9 cellular contexts compared by ENCODE assay signal in the genomic region with DNA sequence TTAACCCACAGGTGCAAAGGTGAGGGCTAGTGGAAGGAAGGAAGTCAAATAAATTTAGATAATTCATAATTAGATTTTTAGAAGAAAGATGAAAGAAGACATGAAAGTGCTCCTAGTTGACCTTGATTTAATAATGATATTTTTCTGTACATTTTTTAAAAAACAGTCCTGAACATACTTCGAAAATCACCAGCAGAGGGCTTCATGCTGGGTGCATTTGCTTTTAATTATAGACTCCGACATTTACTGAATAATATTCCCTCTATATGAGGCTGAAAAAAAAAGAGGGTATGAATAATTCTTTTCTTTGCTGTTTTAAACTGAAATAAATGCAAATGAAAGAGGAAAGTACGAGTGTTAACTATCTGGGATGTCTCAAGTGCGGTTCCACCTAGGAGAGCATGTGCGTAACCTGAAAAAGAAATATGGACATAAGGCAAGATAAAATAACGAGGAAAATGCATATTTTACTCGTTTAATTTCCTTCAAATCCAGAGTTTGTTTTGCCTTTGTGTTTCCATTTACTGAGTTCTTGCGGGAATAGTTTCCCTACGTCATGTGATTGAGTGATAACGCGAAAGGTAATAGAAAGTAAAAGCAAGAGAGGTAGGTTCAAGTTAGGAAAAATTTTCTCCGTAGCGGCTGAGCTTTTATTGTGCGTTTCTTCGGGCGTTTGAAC. TPM values are rescaled to one million over a fixed set of nuclear protein-coding genes. Genes with fewer than 3 reads are reported as not detected.
DNase-seq lines count a peak whose midpoint lies in the region; ATAC-seq and TF ChIP-seq lines count a peak whose summit lies in the region.
"Had no signal": no experiment of that assay in that cellular context is flagged by ENCODE, and none has a peak within 500 bp of the region (broad histone marks: within the 10 kb centered on the region; RNA-seq: fewer than 3 reads in every experiment).

No MANE protein-coding gene starts in this region.

- peaks cover 21% of the 10 kb centered on the region for H3K4me1 Mint-ChIP-seq in activated naive CD8-positive, alpha-beta T cell (ENCODE audit: low read depth)

- H3K9me3 Mint-ChIP-seq in activated naive CD8-positive, alpha-beta T cell (ENCODE audit: low read depth), result no peaks in the 10 kb centered on the region

- H3K27me3 ChIP-seq in left lung, result peaks cover 40 to 78% of the 10 kb centered on the region in 2 donors

- intact Hi-C loops in left lung (cut with DNase I), result loop anchor here in 1 of 2 donors (10.0 kb wide), 1 partner anchor 1209 kb away; no protein-coding TSS in a partner anchor

- peak; percentile 25 for ATAC-seq in GM19463 (IDR thresholded peaks at IDR 0.05; ENCODE audit: unreplicated experiment)
- peak; percentile 34 for ATAC-seq in HG03565 (IDR thresholded peaks at IDR 0.05; ENCODE audit: unreplicated experiment)
- peak; percentile 71 for ATAC-seq in left lung

- peak overlapping the region; percentile 90 for H3K4me3 Mint-ChIP-seq in activated naive CD8-positive, alpha-beta T cell

- H3K4me3 ChIP-seq in left lung, result peak overlapping the region; percentile 25 to 40

- H3K27me3 Mint-ChIP-seq in activated naive CD8-positive, alpha-beta T cell, result peaks cover 33% of the 10 kb centered on the region

- H3K9ac ChIP-seq in ES-I3 (ENCODE audit: low read depth, low read length), result peak overlapping the region; percentile 50; the same call in 1 of the 2 replicates

- H3K9me3 ChIP-seq in ES-I3 (ENCODE audit: control insufficient read depth, insufficient read depth, low read length) (no peaks in the 10 kb centered on the region), left lung (no peaks in the 10 kb centered on the region)

- H3K36me3 ChIP-seq in ES-I3 (ENCODE audit: insufficient read depth, low read length), result no peaks in the 10 kb centered on the region
- H3K36me3 ChIP-seq in left lung, result no peaks in the 10 kb centered on the region

- no peak overlapping the region for H3K27ac Mint-ChIP-seq in activated naive CD8-positive, alpha-beta T cell

- no peak overlapping the region for H3K27ac ChIP-seq in left lung
- H3K27ac ChIP-seq: epithelial cell of prostate had no signal

- no peaks in the 10 kb centered on the region for H3K36me3 Mint-ChIP-seq in activated naive CD8-positive, alpha-beta T cell

- TF ChIP-seq CTCF in left lung (IDR thresholded peaks at IDR 0.05), result no peak

- no peak for DNase-seq in left lung
- DNase-seq in activated gamma-delta T cell treated with Interleukin-2 at 50 U/mL for 16 hours, result no peak
- DNase-seq in UCSD-AML1 (lab: John Stamatoyannopoulos, UW; ENCODE audit: unreplicated experiment), result no peak
- DNase-seq in D341Med (ENCODE audit: low spot score), result no peak

- H3K4me1 ChIP-seq in ES-I3 (ENCODE audit: insufficient read depth, low read length) (no peaks in the 10 kb centered on the region; the same call in none of the 2 replicates), left lung (peaks cover 0 to 19% of the 10 kb centered on the region in 2 donors)

RNA-seq across cellular contexts. Expression of gene TFAP2B, which starts 3.1 kb away (rescaled TPM):
- total RNA-seq in left lung, result under 1 TPM in 1 of 2 donors, not detected in 1; 0.82 TPM
